Comparison of ENCODE assay signal across 9 cellular contexts in genomic region chr11:100739636-100740035, GRCh38. TPM values are rescaled to one million over a fixed set of nuclear protein-coding genes. Genes with fewer than 3 reads are reported as not detected.
DNase-seq lines count a peak whose midpoint lies in the region; ATAC-seq and TF ChIP-seq lines count a peak whose summit lies in the region.
"Had no signal": no experiment of that assay in that cellular context is flagged by ENCODE, and none has a peak within 500 bp of the region (broad histone marks: within the 10 kb centered on the region; RNA-seq: fewer than 3 reads in every experiment).

No MANE protein-coding gene starts in this region.

- H3K9me3 Mint-ChIP-seq in osteocyte (ENCODE audit: unreplicated experiment) = no peaks in the 10 kb centered on the region
- H3K9me3 Mint-ChIP-seq: activated CD8-positive, alpha-beta T cell treated with anti-CD3 and anti-CD28 coated beads for 36 hours had no signal

- peak overlapping the region; percentile 21 for H3K4me3 Mint-ChIP-seq in osteocyte (ENCODE audit: unreplicated experiment)
- H3K4me3 Mint-ChIP-seq: activated CD8-positive, alpha-beta T cell treated with anti-CD3 and anti-CD28 coated beads for 36 hours had no signal

- peaks cover 3% of the 10 kb centered on the region for H3K36me3 Mint-ChIP-seq in osteocyte (ENCODE audit: unreplicated experiment)

- H3K4me3 ChIP-seq in foreskin fibroblast (ENCODE audit: low read depth in 1 of 2, low read length in 2 of 2) = no peak overlapping the region

- no peaks in the 10 kb centered on the region for H3K27me3 Mint-ChIP-seq in osteocyte (ENCODE audit: unreplicated experiment)
- H3K27me3 Mint-ChIP-seq: activated CD8-positive, alpha-beta T cell treated with anti-CD3 and anti-CD28 coated beads for 36 hours had no signal

- H3K4me1 Mint-ChIP-seq in osteocyte (ENCODE audit: unreplicated experiment) = peaks cover 66% of the 10 kb centered on the region

- H3K27ac Mint-ChIP-seq in osteocyte (ENCODE audit: unreplicated experiment) = peak overlapping the region; percentile 80
- H3K27ac Mint-ChIP-seq: activated CD8-positive, alpha-beta T cell treated with anti-CD3 and anti-CD28 coated beads for 36 hours had no signal

- peak; percentile 35 for DNase-seq in COLO829 (ENCODE audit: low spot score)
- DNase-seq in RPMI8226 = peak; percentile 44
- DNase-seq in foreskin fibroblast = peak; percentile 71 to 74
- DNase-seq in osteocyte (ENCODE audit: extremely low spot score, unreplicated experiment) = no peak
- DNase-seq in stimulated activated CD4-positive, alpha-beta T cell treated with anti-CD3 and anti-CD28 coated beads, Interleukin-15, amount 100 ng/mL, for 24 hours = no peak
- no peak for DNase-seq in stimulated activated CD4-positive, alpha-beta T cell treated with anti-CD3 and anti-CD28 coated beads, Interleukin-1b, Interleukin-23, amount 100 ng/mL, for 48 hours
- no peak for DNase-seq in stimulated activated CD4-positive, alpha-beta T cell treated with anti-CD3 and anti-CD28 coated beads, Interleukin-2, amount 100 ng/mL, for 48 hours
- DNase-seq: activated CD8-positive, alpha-beta T cell treated with anti-CD3 and anti-CD28 coated beads for 36 hours had no signal

- ATAC-seq in GM18861 (IDR thresholded peaks at IDR 0.05; ENCODE audit: unreplicated experiment) = no peak
- ATAC-seq: activated CD8-positive, alpha-beta T cell treated with anti-CD3 and anti-CD28 coated beads for 36 hours had no signal

- no peak for TF ChIP-seq CTCF in foreskin fibroblast (IDR thresholded peaks at IDR 0.05; ENCODE audit: low read depth, low read length)
- TF ChIP-seq CTCF in osteocyte (IDR thresholded peaks at IDR 0.05) = no peak

RNA-seq across cellular contexts. Expression of gene ARHGAP42, which starts 52.5 kb away (rescaled TPM):
- total RNA-seq in osteocyte = 12.7 and 14.2 TPM in 2 replicates

Comparison
In these comparisons a context has a peak if more than half of its experiments do, and no peak if none do; other contexts are left out.
1. DNase-seq: peak in COLO829 (single experiment), RPMI8226 (single experiment) and foreskin fibroblast (2 of 2); none in osteocyte (single experiment), stimulated activated CD4-positive, alpha-beta T cell treated with anti-CD3 and anti-CD28 coated beads, Interleukin-15, amount 100 ng/mL, for 24 hours (single experiment), stimulated activated CD4-positive, alpha-beta T cell treated with anti-CD3 and anti-CD28 coated beads, Interleukin-1b, Interleukin-23, amount 100 ng/mL, for 48 hours (single experiment) and stimulated activated CD4-positive, alpha-beta T cell treated with anti-CD3 and anti-CD28 coated beads, Interleukin-2, amount 100 ng/mL, for 48 hours (0 of 2).